In genomic region chr10:12334186-12334530, GRCh38 we compare ENCODE assay signal across 9 cellular contexts. TPM values are rescaled to one million over a fixed set of nuclear protein-coding genes. Genes with fewer than 3 reads are reported as not detected.
DNase-seq lines count a peak whose midpoint lies in the region; ATAC-seq, FAIRE-seq and TF ChIP-seq lines count a peak whose summit lies in the region.
"Had no signal": no experiment of that assay in that cellular context is flagged by ENCODE, and none has a peak within 500 bp of the region (broad histone marks: within the 10 kb centered on the region; RNA-seq: fewer than 3 reads in every experiment).

No MANE protein-coding gene starts in this region.

- no peak for TF ChIP-seq CTCF in AG04450 (IDR thresholded peaks at IDR 0.05; ENCODE audit: low read depth, low read length)
- no peak for TF ChIP-seq CTCF in bronchial epithelial cell (IDR thresholded peaks at IDR 0.05; ENCODE audit: insufficient read depth, low read length, severe bottlenecking)
- TF ChIP-seq CTCF in pancreas (IDR thresholded peaks at IDR 0.05): no peak

- 87 to 93% methylated on average over 6 of the region's 6 CpGs for WGBS in pancreas, 2 donors

- H3K4me1 ChIP-seq in pancreas: peaks cover 5 to 18% (median 11%) of the 10 kb centered on the region in 3 donors

- peak; percentile 15 for ATAC-seq in HG03159 (IDR thresholded peaks at IDR 0.05; ENCODE audit: unreplicated experiment)
- peak in 1 of 4 donors; percentile 3 for ATAC-seq in pancreas
- no peak for ATAC-seq in GM19455 (IDR thresholded peaks at IDR 0.05; ENCODE audit: unreplicated experiment)
- ATAC-seq in HG02970 (IDR thresholded peaks at IDR 0.05; ENCODE audit: low FRiP score, unreplicated experiment): no peak
- ATAC-seq in HG03139 (IDR thresholded peaks at IDR 0.05; ENCODE audit: unreplicated experiment): no peak

- H3K36me3 ChIP-seq in bronchial epithelial cell (ENCODE audit: control insufficient read depth, insufficient read depth, low read length): no peaks in the 10 kb centered on the region
- no peaks in the 10 kb centered on the region for H3K36me3 ChIP-seq in pancreas

- intact Hi-C loops in pancreas (cut with DNase I): no loop called here

- peak overlapping the region; percentile 91 for H3K27ac ChIP-seq in AG04450 (ENCODE audit: low read depth, low read length)
- peak overlapping the region in 3 of 4 donors; percentile 65 to 81 (median 75) for H3K27ac ChIP-seq in pancreas

- POLR2A ChIA-PET in AG04450 (lab: Yijun Ruan, JAX): no interaction called here

- DNase-seq in AG04450 (ENCODE audit: low read depth, low spot score) (no peak), bronchial epithelial cell (ENCODE audit: low read depth) (no peak), pancreas (no peak), COR-L47 (lab: John Stamatoyannopoulos, UW) (no peak)
- DNase-seq: activated CD8-positive, alpha-beta memory T cell treated with anti-CD3 and anti-CD28 coated beads for 24 hours had no signal

- H3K9me3 ChIP-seq in AG04450 (ENCODE audit: control insufficient read depth, insufficient read depth, low read length) (no peaks in the 10 kb centered on the region), pancreas (no peaks in the 10 kb centered on the region)

- CTCF ChIA-PET in AG04450 (lab: Charles Lee): interaction anchor here (0.6 kb wide), 2 partner anchors 10 to 207 kb away, joined by 3 to 7 read pairs; no protein-coding TSS in a partner anchor

- H3K4me3 ChIP-seq in AG04450 (ENCODE audit: low read depth, low read length): no peak overlapping the region
- no peak overlapping the region for H3K4me3 ChIP-seq in bronchial epithelial cell (ENCODE audit: low read depth, low read length)
- H3K4me3 ChIP-seq in pancreas: no peak overlapping the region

- FAIRE-seq in bronchial epithelial cell (lab: Jason Lieb, UNC) (peak; percentile 76), pancreas (lab: Jason Lieb, UNC) (no peak)

- H3K27me3 ChIP-seq in AG04450 (ENCODE audit: control insufficient read depth, insufficient read depth, low read length): no peaks in the 10 kb centered on the region
- H3K27me3 ChIP-seq in bronchial epithelial cell (ENCODE audit: control insufficient read depth, insufficient read depth, low read length): no peaks in the 10 kb centered on the region
- no peaks in the 10 kb centered on the region for H3K27me3 ChIP-seq in pancreas

RNA-seq across cellular contexts. Expression of gene CAMK1D, which starts 15.2 kb away (rescaled TPM):
- polyA plus RNA-seq in AG04450 (2011; rRNA removed) (8.2 and 10.4 TPM in 2 replicates), pancreas (1 to 10 TPM; 2.9 to 6.3 TPM)
- polyA minus RNA-seq in AG04450 (2011; rRNA and poly(A)+ RNA removed): 6.7 and 8.9 TPM in 2 replicates
- total RNA-seq in bronchial epithelial cell (1.8 and 7.6 TPM in 2 replicates), pancreas (10 to 100 TPM; 20.2 to 30.1 (median 24.2) TPM)
